8 cellular contexts compared by ENCODE assay signal in the genomic region with DNA sequence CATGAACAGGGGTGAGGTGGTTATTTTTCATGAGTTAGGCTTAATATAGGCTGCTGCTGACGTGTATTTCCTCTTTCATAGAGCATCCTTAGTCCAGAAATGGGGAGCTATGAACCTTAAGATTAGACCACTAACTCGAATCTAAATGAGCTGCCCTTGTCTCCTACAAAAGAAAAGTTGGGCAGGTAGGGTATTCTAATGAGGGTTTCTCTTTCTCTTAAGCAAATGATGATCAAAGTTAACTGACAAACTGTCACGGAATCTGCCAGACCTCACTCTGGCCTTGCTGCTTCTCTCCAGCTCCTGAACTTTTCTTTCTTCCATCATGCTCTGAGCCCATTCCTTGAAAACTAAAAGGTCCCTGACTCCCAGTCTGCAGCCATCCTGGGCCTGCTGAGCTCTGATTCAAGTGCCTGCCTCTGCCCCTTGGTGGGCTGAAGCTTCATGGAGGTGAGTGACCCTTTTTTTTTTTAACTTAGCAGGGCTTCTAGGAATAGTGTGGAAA. TPM values are rescaled to one million over a fixed set of nuclear protein-coding genes. Genes with fewer than 3 reads are reported as not detected.
DNase-seq lines count a peak whose midpoint lies in the region; ATAC-seq and TF ChIP-seq lines count a peak whose summit lies in the region.

A gene with protein sequence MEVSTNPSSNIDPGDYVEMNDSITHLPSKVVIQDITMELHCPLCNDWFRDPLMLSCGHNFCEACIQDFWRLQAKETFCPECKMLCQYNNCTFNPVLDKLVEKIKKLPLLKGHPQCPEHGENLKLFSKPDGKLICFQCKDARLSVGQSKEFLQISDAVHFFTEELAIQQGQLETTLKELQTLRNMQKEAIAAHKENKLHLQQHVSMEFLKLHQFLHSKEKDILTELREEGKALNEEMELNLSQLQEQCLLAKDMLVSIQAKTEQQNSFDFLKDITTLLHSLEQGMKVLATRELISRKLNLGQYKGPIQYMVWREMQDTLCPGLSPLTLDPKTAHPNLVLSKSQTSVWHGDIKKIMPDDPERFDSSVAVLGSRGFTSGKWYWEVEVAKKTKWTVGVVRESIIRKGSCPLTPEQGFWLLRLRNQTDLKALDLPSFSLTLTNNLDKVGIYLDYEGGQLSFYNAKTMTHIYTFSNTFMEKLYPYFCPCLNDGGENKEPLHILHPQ (plus strand): TSS at position 268 of the 505 bp plus-strand sequence. CDS start 177 bp downstream, at position 445.

- peaks cover 0 to 2% (median 0%) of the 10 kb centered on the region in 7 donors for H3K9me3 Mint-ChIP-seq in CD14-positive monocyte
- no peaks in the 10 kb centered on the region for H3K9me3 Mint-ChIP-seq in central memory CD8-positive, alpha-beta T cell
- H3K9me3 Mint-ChIP-seq in natural killer cell treated with Interleukin-12 subunit alpha and Interleukin-12 subunit beta and Interleukin-15 and Interleukin-18, amount 100 ng/mL, for 72 hours, result no peaks in the 10 kb centered on the region

- TF ChIP-seq CTCF in CD14-positive monocyte (IDR thresholded peaks at IDR 0.05), result no peak

- H3K4me1 Mint-ChIP-seq in CD14-positive monocyte, result peaks cover 34% of the 10 kb centered on the region
- H3K4me1 Mint-ChIP-seq in central memory CD8-positive, alpha-beta T cell, result peaks cover 54% of the 10 kb centered on the region
- peaks cover 32 to 39% of the 10 kb centered on the region in 2 donors for H3K4me1 Mint-ChIP-seq in natural killer cell treated with Interleukin-12 subunit alpha and Interleukin-12 subunit beta and Interleukin-15 and Interleukin-18, amount 100 ng/mL, for 72 hours (ENCODE audit: low read depth in 2 of 2)

- peaks cover 0 to 3% (median 0%) of the 10 kb centered on the region in 3 donors for H3K27me3 Mint-ChIP-seq in CD14-positive monocyte (ENCODE audit: low read depth in 3 of 3)
- H3K27me3 Mint-ChIP-seq in central memory CD8-positive, alpha-beta T cell, result no peaks in the 10 kb centered on the region
- peaks cover 0 to under 1% of the 10 kb centered on the region in 2 donors for H3K27me3 Mint-ChIP-seq in natural killer cell treated with Interleukin-12 subunit alpha and Interleukin-12 subunit beta and Interleukin-15 and Interleukin-18, amount 100 ng/mL, for 72 hours

- no peak for DNase-seq in CD14-positive monocyte (ENCODE audit: low spot score)
- no peak for DNase-seq in central memory CD8-positive, alpha-beta T cell (ENCODE audit: low spot score in 2 of 2)
- DNase-seq in natural killer cell treated with Interleukin-12 subunit alpha and Interleukin-12 subunit beta and Interleukin-15 and Interleukin-18, amount 100 ng/mL, for 72 hours (ENCODE audit: low spot score), result no peak
- DNase-seq in SW 1271 (lab: John Stamatoyannopoulos, UW), result no peak
- no peak for DNase-seq in NCI-H1417 treated with DMSO at 0.1 percent for 48 hours (lab: John Stamatoyannopoulos, UW)
- DNase-seq in germinal center (ENCODE audit: low spot score), result no peak
- no peak for DNase-seq in SHP77 (lab: John Stamatoyannopoulos, UW)

- H3K4me3 Mint-ChIP-seq in CD14-positive monocyte, result peak within 1 kb of the TSS; percentile 51 to 83
- H3K4me3 Mint-ChIP-seq in central memory CD8-positive, alpha-beta T cell, result peak within 1 kb of the TSS; percentile 80
- H3K4me3 Mint-ChIP-seq in natural killer cell treated with Interleukin-12 subunit alpha and Interleukin-12 subunit beta and Interleukin-15 and Interleukin-18, amount 100 ng/mL, for 72 hours, result peak within 1 kb of the TSS; percentile 87

- intact Hi-C loops in CD14-positive monocyte (cut with micrococcal nuclease), result loop anchor here (2.0 to 5.0 kb wide), 2 partner anchors 26 to 74 kb away; a partner anchor contains a TSS

- H3K36me3 Mint-ChIP-seq in CD14-positive monocyte, result peaks cover 6 to 11% of the 10 kb centered on the region in 2 donors
- H3K36me3 Mint-ChIP-seq in central memory CD8-positive, alpha-beta T cell (ENCODE audit: insufficient read depth), result peaks cover 12% of the 10 kb centered on the region
- no peaks in the 10 kb centered on the region for H3K36me3 Mint-ChIP-seq in natural killer cell treated with Interleukin-12 subunit alpha and Interleukin-12 subunit beta and Interleukin-15 and Interleukin-18, amount 100 ng/mL, for 72 hours

- peak; percentile 47 for ATAC-seq in HG02759 (IDR thresholded peaks at IDR 0.05; ENCODE audit: unreplicated experiment)
- peak; percentile 9 for ATAC-seq in central memory CD8-positive, alpha-beta T cell (replicated peaks; ENCODE audit: extremely low read depth, poor library complexity, severe bottlenecking)
- peak in 1 of 2 donors; percentile 19 for ATAC-seq in natural killer cell treated with Interleukin-12 subunit alpha and Interleukin-12 subunit beta and Interleukin-15 and Interleukin-18, amount 100 ng/mL, for 72 hours

- peak within 1 kb of the TSS; percentile 90 to 98 (median 96) for H3K27ac Mint-ChIP-seq in CD14-positive monocyte
- H3K27ac Mint-ChIP-seq in central memory CD8-positive, alpha-beta T cell (ENCODE audit: low read depth), result peak within 1 kb of the TSS; percentile 99
- peak within 1 kb of the TSS; percentile 93 to 94 for H3K27ac Mint-ChIP-seq in natural killer cell treated with Interleukin-12 subunit alpha and Interleukin-12 subunit beta and Interleukin-15 and Interleukin-18, amount 100 ng/mL, for 72 hours

RNA-seq across cellular contexts. Expression of the gene that starts here (rescaled TPM):
- 10 to 100 TPM; 15.8 to 18.2 TPM for polyA plus RNA-seq in CD14-positive monocyte
- total RNA-seq in natural killer cell treated with Interleukin-12 subunit alpha and Interleukin-12 subunit beta and Interleukin-15 and Interleukin-18, amount 100 ng/mL, for 72 hours, result 10 to 100 TPM; 28.8 to 33.9 TPM
